ENCODE assay signal across 1 cellular context in the genomic region with DNA sequence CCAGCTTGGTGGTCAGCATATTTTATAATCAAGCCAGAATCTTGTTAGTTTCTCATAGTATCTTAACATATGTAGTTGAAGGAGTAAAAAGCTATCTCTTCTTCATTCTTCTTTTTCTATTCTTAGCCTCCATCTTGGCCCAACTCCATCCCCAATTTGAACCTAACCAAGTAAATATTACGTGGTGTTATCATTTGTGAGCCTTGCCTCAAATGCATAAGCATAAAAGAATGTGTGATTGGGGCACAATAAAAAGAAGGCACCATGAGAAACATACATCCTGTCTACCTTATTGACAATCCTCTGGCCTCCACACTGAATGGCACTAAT.
TF ChIP-seq lines count a peak whose summit lies in the region.

No MANE protein-coding gene starts in this region.

TF ChIP-seq in IMR-90, 13 proteins besides CTCF, POLR2A, EP300 and RAD21 (continued from another document):
- TF ChIP-seq BHLHE40 (IDR thresholded peaks at IDR 0.05; ENCODE audit: low read depth, low read length) (no peak), FOS (IDR thresholded peaks at IDR 0.05; ENCODE audit: low read depth, low read length) (no peak), CEBPB (IDR thresholded peaks at IDR 0.05; ENCODE audit: low read depth, low read length) (no peak), MAFK (IDR thresholded peaks at IDR 0.05; ENCODE audit: low read depth, low read length) (no peak), RFX5 (IDR thresholded peaks at IDR 0.05; ENCODE audit: low read depth, low read length) (no peak), NFE2L2 (IDR thresholded peaks at IDR 0.05; ENCODE audit: low read depth, low read length) (no peak), SMC3 (IDR thresholded peaks at IDR 0.05; ENCODE audit: low read depth, low read length) (no peak), MXI1 (IDR thresholded peaks at IDR 0.05; ENCODE audit: borderline replicate concordance, low read depth, low read length) (no peak), MAZ (IDR thresholded peaks at IDR 0.05; ENCODE audit: borderline replicate concordance, low read depth, low read length) (no peak), CHD1 (IDR thresholded peaks at IDR 0.05; ENCODE audit: low read depth, low read length) (no peak)
- TF ChIP-seq, protein P1, sequence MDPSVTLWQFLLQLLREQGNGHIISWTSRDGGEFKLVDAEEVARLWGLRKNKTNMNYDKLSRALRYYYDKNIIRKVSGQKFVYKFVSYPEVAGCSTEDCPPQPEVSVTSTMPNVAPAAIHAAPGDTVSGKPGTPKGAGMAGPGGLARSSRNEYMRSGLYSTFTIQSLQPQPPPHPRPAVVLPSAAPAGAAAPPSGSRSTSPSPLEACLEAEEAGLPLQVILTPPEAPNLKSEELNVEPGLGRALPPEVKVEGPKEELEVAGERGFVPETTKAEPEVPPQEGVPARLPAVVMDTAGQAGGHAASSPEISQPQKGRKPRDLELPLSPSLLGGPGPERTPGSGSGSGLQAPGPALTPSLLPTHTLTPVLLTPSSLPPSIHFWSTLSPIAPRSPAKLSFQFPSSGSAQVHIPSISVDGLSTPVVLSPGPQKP (IDR thresholded peaks at IDR 0.05; ENCODE audit: borderline replicate concordance, low read depth, low read length): no peak
